ENCODE assay signal across 8 cellular contexts in genomic region chr2:189783927-189784867, GRCh38. TPM values are rescaled to one million over a fixed set of nuclear protein-coding genes. Genes with fewer than 3 reads are reported as not detected.
A peak's percentile ranks its signal among the peaks of the same experiment; 100 is the strongest.
DNase-seq lines count a peak whose midpoint lies in the region; ATAC-seq, FAIRE-seq and TF ChIP-seq lines count a peak whose summit lies in the region.

TSS of gene ORMDL1 (minus strand) at chr2:189784339. CDS start at chr2:189782595, 1,744 bp downstream.
TSS of gene PMS1 (plus strand) at chr2:189784450. CDS start at chr2:189791810, 7,360 bp downstream.

- H3K4me1 ChIP-seq in fibroblast of lung (ENCODE audit: control insufficient read depth, extremely low read depth, insufficient read depth, low read length), result no peaks in the 10 kb centered on the region
- peaks cover 21 to 24% of the 10 kb centered on the region in 2 donors for H3K4me1 ChIP-seq in naive thymus-derived CD4-positive, alpha-beta T cell (ENCODE audit: control insufficient read depth in 2 of 2, insufficient read depth in 2 of 2, low read length in 2 of 2)

- peak within 1 kb of the TSS; percentile 73 to 97 (median 93) for H3K4me3 ChIP-seq in fibroblast of lung (replicated peaks in 1 of 4; ENCODE audit: control extremely low read depth in 1 of 4, insufficient read depth in 1 of 4, low read depth in 3 of 4, low read length in 4 of 4)
- H3K4me3 ChIP-seq in naive thymus-derived CD4-positive, alpha-beta T cell (ENCODE audit: low read length), result peak within 1 kb of the TSS; percentile 76

- DNase-seq in ELF-1 (ENCODE audit: low read depth, low spot score) (peak; percentile 98), H54 (ENCODE audit: insufficient read length, low spot score) (peak; percentile 82), LoVo (ENCODE audit: low spot score) (peak; percentile 97), RWPE1 (ENCODE audit: low spot score) (peak; percentile 95), fibroblast of lung (ENCODE audit: low read depth in 2 of 2) (peak; percentile 96)
- DNase-seq in naive thymus-derived CD4-positive, alpha-beta T cell, result peak; percentile 90 to 96 (median 94)

- H3K4me3 Mint-ChIP-seq in activated T-helper 17 cell treated with anti-CD3 and anti-CD28 coated beads, Interleukin-2, amount 50 U/mL, for 72 hours, result peak within 1 kb of the TSS; percentile 81
- peak within 1 kb of the TSS; percentile 86 to 97 (median 94) for H3K4me3 Mint-ChIP-seq in naive thymus-derived CD4-positive, alpha-beta T cell
- H3K4me3 Mint-ChIP-seq in stimulated activated memory B cell treated with anti-CD40 and anti-IgM and Interleukin-4, amounts not matched to agents 10 μg/mL and 1 μg/mL and 100 μg/mL, for 72 hours, result peak within 1 kb of the TSS; percentile 91

- peak within 1 kb of the TSS; percentile 94 for H3K27ac Mint-ChIP-seq in activated T-helper 17 cell treated with anti-CD3 and anti-CD28 coated beads, Interleukin-2, amount 50 U/mL, for 72 hours
- peak within 1 kb of the TSS; percentile 89 to 97 (median 95) for H3K27ac Mint-ChIP-seq in naive thymus-derived CD4-positive, alpha-beta T cell
- H3K27ac Mint-ChIP-seq in stimulated activated memory B cell treated with anti-CD40 and anti-IgM and Interleukin-4, amounts not matched to agents 10 μg/mL and 1 μg/mL and 100 μg/mL, for 72 hours, result peak within 1 kb of the TSS; percentile 93

- no peaks in the 10 kb centered on the region for H4K20me1 ChIP-seq in fibroblast of lung (ENCODE audit: control insufficient read depth, extremely low read depth, insufficient read depth, low read length)

- peaks cover 2% of the 10 kb centered on the region for H3K36me3 ChIP-seq in fibroblast of lung (ENCODE audit: control insufficient read depth, insufficient read depth, low read length)
- H3K36me3 ChIP-seq in naive thymus-derived CD4-positive, alpha-beta T cell (ENCODE audit: control insufficient read depth in 2 of 3, insufficient read depth in 3 of 3, low read length in 3 of 3), result peaks cover 0 to 18% (median 0%) of the 10 kb centered on the region in 3 experiments

- peak within 1 kb of the TSS; percentile 94 for H2AFZ ChIP-seq in fibroblast of lung (ENCODE audit: low read length)

- H3K27ac ChIP-seq in RWPE1, result peak within 1 kb of the TSS; percentile 92
- peak within 1 kb of the TSS; percentile 95 for H3K27ac ChIP-seq in fibroblast of lung (ENCODE audit: insufficient read depth, low read length)
- H3K27ac ChIP-seq in naive thymus-derived CD4-positive, alpha-beta T cell (ENCODE audit: low read depth, low read length), result peak within 1 kb of the TSS; percentile 92

- TF ChIP-seq CTCF in RWPE1 (conservative IDR thresholded peaks at IDR 0.05; ENCODE audit: low read depth), result no peak
- no peak for TF ChIP-seq CTCF in fibroblast of lung (conservative IDR thresholded peaks at IDR 0.05 in 1 of 2, IDR thresholded peaks at IDR 0.05 in 1 of 2; ENCODE audit: low read depth in 1 of 2, low read length in 2 of 2)

- peak; percentile 43 for FAIRE-seq in H54 (lab: Jason Lieb, UNC)

- H3K9me3 ChIP-seq in fibroblast of lung (ENCODE audit: control insufficient read depth, insufficient read depth, low read depth, low read length), result no peaks in the 10 kb centered on the region
- no peaks in the 10 kb centered on the region for H3K9me3 ChIP-seq in naive thymus-derived CD4-positive, alpha-beta T cell (ENCODE audit: control insufficient read depth in 2 of 3, low read length in 3 of 3)

- POLR2A ChIA-PET in RWPE1 (lab: Yijun Ruan, JAX; ENCODE audit: low non-redundant PET), result interaction anchor here (1.0 kb wide), 1 partner anchor 22 kb away, joined by 3 read pairs; the partner anchor contains the start of gene OSGEPL1
- POLR2A ChIA-PET in naive thymus-derived CD4-positive, alpha-beta T cell (lab: Charles Lee), result interaction anchor here (0.6 to 4.2 kb wide), 14 partner anchors 9 to 344 kb away, joined by 3 to 67 read pairs (median 3); partner anchors contain the start of genes ASNSD1, OSGEPL1, SLC40A1 and WDR75

- H3K9ac ChIP-seq in fibroblast of lung (ENCODE audit: insufficient read depth, low read length), result peak within 1 kb of the TSS; percentile 89

- H3K36me3 Mint-ChIP-seq in activated T-helper 17 cell treated with anti-CD3 and anti-CD28 coated beads, Interleukin-2, amount 50 U/mL, for 72 hours (ENCODE audit: low read depth), result peaks cover 70% of the 10 kb centered on the region
- peaks cover 0 to 28% (median 21%) of the 10 kb centered on the region in 5 donors for H3K36me3 Mint-ChIP-seq in naive thymus-derived CD4-positive, alpha-beta T cell
- peaks cover 34% of the 10 kb centered on the region for H3K36me3 Mint-ChIP-seq in stimulated activated memory B cell treated with anti-CD40 and anti-IgM and Interleukin-4, amounts not matched to agents 10 μg/mL and 1 μg/mL and 100 μg/mL, for 72 hours

- TF ChIP-seq POLR2A in H54 (IDR thresholded peaks at IDR 0.05; ENCODE audit: low read depth, low read length), result peak; percentile 70

- no peaks in the 10 kb centered on the region for H3K27me3 Mint-ChIP-seq in activated T-helper 17 cell treated with anti-CD3 and anti-CD28 coated beads, Interleukin-2, amount 50 U/mL, for 72 hours
- H3K27me3 Mint-ChIP-seq in naive thymus-derived CD4-positive, alpha-beta T cell, result no peaks in the 10 kb centered on the region
- H3K27me3 Mint-ChIP-seq in stimulated activated memory B cell treated with anti-CD40 and anti-IgM and Interleukin-4, amounts not matched to agents 10 μg/mL and 1 μg/mL and 100 μg/mL, for 72 hours, result no peaks in the 10 kb centered on the region

- H3K4me2 ChIP-seq in fibroblast of lung (ENCODE audit: extremely low read depth, insufficient read depth, low read length), result peak within 1 kb of the TSS; percentile 86

- H3K4me1 Mint-ChIP-seq in activated T-helper 17 cell treated with anti-CD3 and anti-CD28 coated beads, Interleukin-2, amount 50 U/mL, for 72 hours, result peaks cover 38% of the 10 kb centered on the region
- peaks cover 26 to 72% (median 57%) of the 10 kb centered on the region in 7 donors for H3K4me1 Mint-ChIP-seq in naive thymus-derived CD4-positive, alpha-beta T cell
- H3K4me1 Mint-ChIP-seq in stimulated activated memory B cell treated with anti-CD40 and anti-IgM and Interleukin-4, amounts not matched to agents 10 μg/mL and 1 μg/mL and 100 μg/mL, for 72 hours, result peaks cover 40% of the 10 kb centered on the region

- no peaks in the 10 kb centered on the region for H3K27me3 ChIP-seq in fibroblast of lung (ENCODE audit: control insufficient read depth, insufficient read depth, low read length)
- no peaks in the 10 kb centered on the region for H3K27me3 ChIP-seq in naive thymus-derived CD4-positive, alpha-beta T cell (ENCODE audit: control insufficient read depth in 2 of 2, insufficient read depth in 2 of 2, low read length in 2 of 2)

- intact Hi-C loops in naive thymus-derived CD4-positive, alpha-beta T cell (cut with micrococcal nuclease), result loop anchor here (1.0 to 10.0 kb wide), 17 partner anchors 12 to 1371 kb away; partner anchors contain the start of genes ANKAR (in 2 of the 2), ASNSD1 (in 2 of the 2), GLS (in 2 of the 2) and NEMP2 (in 2 of the 2)

- peaks cover 72% of the 10 kb centered on the region for H3K79me2 ChIP-seq in fibroblast of lung (ENCODE audit: control insufficient read depth, insufficient read depth, low read length)

- H3K9me3 Mint-ChIP-seq in activated T-helper 17 cell treated with anti-CD3 and anti-CD28 coated beads, Interleukin-2, amount 50 U/mL, for 72 hours, result no peaks in the 10 kb centered on the region
- H3K9me3 Mint-ChIP-seq in naive thymus-derived CD4-positive, alpha-beta T cell, result no peaks in the 10 kb centered on the region
- H3K9me3 Mint-ChIP-seq in stimulated activated memory B cell treated with anti-CD40 and anti-IgM and Interleukin-4, amounts not matched to agents 10 μg/mL and 1 μg/mL and 100 μg/mL, for 72 hours, result no peaks in the 10 kb centered on the region

- ATAC-seq in activated T-helper 17 cell treated with anti-CD3 and anti-CD28 coated beads, Interleukin-2, amount 50 U/mL, for 72 hours (replicated peaks), result peak; percentile 95
- peak; percentile 95 for ATAC-seq in naive thymus-derived CD4-positive, alpha-beta T cell
- ATAC-seq in stimulated activated memory B cell treated with anti-CD40 and anti-IgM and Interleukin-4, amounts not matched to agents 10 μg/mL and 1 μg/mL and 100 μg/mL, for 72 hours, result peak; percentile 99

- CTCF ChIA-PET in RWPE1 (lab: Yijun Ruan, JAX), result interaction anchor here (0.6 to 1.0 kb wide), 4 partner anchors 12 to 52 kb away, joined by 3 to 4 read pairs (median 4); partner anchors contain the start of gene OSGEPL1
- CTCF ChIA-PET in naive thymus-derived CD4-positive, alpha-beta T cell (lab: Charles Lee), result interaction anchor here (0.5 to 2.0 kb wide), 4 partner anchors 14 to 41 kb away, joined by 3 to 6 read pairs (median 3); partner anchors contain the start of gene OSGEPL1

RNA-seq across cellular contexts. Expression of gene ORMDL1, which starts in this region (rescaled TPM):
- 10 to 100 TPM; 69.4 to 84.4 TPM for total RNA-seq in activated T-helper 17 cell treated with anti-CD3 and anti-CD28 coated beads, Interleukin-2, amount 50 U/mL, for 72 hours
- total RNA-seq in fibroblast of lung, result 40.8 and 68.5 TPM in 2 replicates
- 60.9 and 96.7 TPM in 2 replicates for polyA plus RNA-seq in fibroblast of lung
- 47.7 and 65.2 TPM in 2 replicates for polyA plus RNA-seq in fibroblast of lung (2012)
- 8.2 and 13.1 TPM in 2 replicates for polyA minus RNA-seq in fibroblast of lung (ENCODE audit: low replicate concordance)
- total RNA-seq in naive thymus-derived CD4-positive, alpha-beta T cell, result 100 to 1,000 TPM in 4 of 5 experiments, 10 to 100 TPM in 1; 80.1 to 208 (median 142) TPM
- polyA plus RNA-seq in naive thymus-derived CD4-positive, alpha-beta T cell, result 10 to 100 TPM; 70.5 to 85.1 TPM

RNA-seq across cellular contexts. Expression of gene PMS1, which starts in this region (rescaled TPM):
- total RNA-seq in activated T-helper 17 cell treated with anti-CD3 and anti-CD28 coated beads, Interleukin-2, amount 50 U/mL, for 72 hours, result 10 to 100 TPM; 43.7 to 47.2 TPM
- 34.2 and 41.0 TPM in 2 replicates for total RNA-seq in fibroblast of lung
- 15.3 and 15.7 TPM in 2 replicates for polyA plus RNA-seq in fibroblast of lung
- polyA plus RNA-seq in fibroblast of lung (2012), result 11.9 and 13.9 TPM in 2 replicates
- 3.8 and 9.9 TPM in 2 replicates for polyA minus RNA-seq in fibroblast of lung (ENCODE audit: low replicate concordance)
- 10 to 100 TPM; 18.2 to 30.1 (median 22.5) TPM for total RNA-seq in naive thymus-derived CD4-positive, alpha-beta T cell
- polyA plus RNA-seq in naive thymus-derived CD4-positive, alpha-beta T cell, result 10 to 100 TPM; 11.1 to 13.7 TPM

Comparison
In these comparisons a context has a peak if more than half of its experiments do, and no peak if none do; other contexts are left out.
1. Peak in every context shown above with its lines: DNase-seq, ATAC-seq, H3K4me3 ChIP-seq and H3K27ac ChIP-seq.